8 cellular contexts compared by ENCODE assay signal in the genomic region with DNA sequence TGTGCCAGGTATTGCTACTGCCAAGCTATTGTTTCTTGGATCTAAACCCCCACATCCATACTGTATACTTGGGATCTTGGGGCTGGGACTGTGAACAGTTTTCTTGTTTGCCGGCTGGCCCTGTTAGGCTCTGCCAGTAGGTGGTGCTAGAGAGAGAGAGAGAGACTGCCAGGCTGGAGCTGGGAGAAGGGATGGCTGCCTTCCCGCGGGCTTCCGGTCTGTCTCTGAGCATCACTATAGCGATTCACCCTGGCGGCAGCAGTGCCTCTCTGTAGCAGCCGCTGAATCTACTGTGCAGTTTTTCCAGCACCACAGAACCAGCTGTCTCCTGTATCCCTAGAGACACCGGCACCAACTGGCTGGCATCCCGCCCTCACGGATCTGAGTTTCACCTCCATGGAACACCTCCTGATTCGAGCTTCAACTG.
DNase-seq lines count a peak whose midpoint lies in the region; ATAC-seq, FAIRE-seq and TF ChIP-seq lines count a peak whose summit lies in the region.

No MANE protein-coding gene starts in this region.

- FAIRE-seq in GM18507 (lab: Jason Lieb, UNC) = peak; percentile 79

- no peak overlapping the region for H3K4me3 Mint-ChIP-seq in activated T-cell treated with anti-CD3 and anti-CD28 coated beads, Interleukin-2, amount 50 U/mL, for 4 hours

- H3K4me3 ChIP-seq in OCI-LY3 (ENCODE audit: low read length) = no peak overlapping the region

- H3K27me3 Mint-ChIP-seq in activated T-cell treated with anti-CD3 and anti-CD28 coated beads, Interleukin-2, amount 50 U/mL, for 4 hours (ENCODE audit: low read depth) = no peaks in the 10 kb centered on the region

- intact Hi-C loops in posterior cingulate gyrus (cut with DNase I) = no loop called here

- TF ChIP-seq CTCF in OCI-LY3 (IDR thresholded peaks at IDR 0.05; ENCODE audit: low read depth, low read length) = peak; percentile 79

- ATAC-seq in HG03439 (IDR thresholded peaks at IDR 0.05; ENCODE audit: unreplicated experiment) = peak; percentile 70
- ATAC-seq in activated T-cell treated with anti-CD3 and anti-CD28 coated beads, Interleukin-2, amount 50 U/mL, for 4 hours = peak; percentile 37 to 65

- DNase-seq in AG08395 (ENCODE audit: low spot score) = peak; percentile 50
- DNase-seq in GM18507 (ENCODE audit: extremely low spot score, insufficient read length, low read depth) = peak; percentile 29
- DNase-seq in activated T-cell treated with anti-CD3 and anti-CD28 coated beads, Interleukin-2, amount 50 U/mL, for 4 hours = peak; percentile 38
- DNase-seq in foreskin melanocyte = peak; percentile 54
- DNase-seq in posterior cingulate gyrus = peak; percentile 19 to 91 (median 38)
- no peak for DNase-seq in NCI-H128 (lab: John Stamatoyannopoulos, UW; ENCODE audit: unreplicated experiment)

- no peaks in the 10 kb centered on the region for H3K9me3 Mint-ChIP-seq in activated T-cell treated with anti-CD3 and anti-CD28 coated beads, Interleukin-2, amount 50 U/mL, for 4 hours

- no peak overlapping the region for H3K27ac ChIP-seq in OCI-LY3 (ENCODE audit: low read length)

- no peaks in the 10 kb centered on the region for H3K36me3 ChIP-seq in OCI-LY3 (replicated peaks; ENCODE audit: low read depth, low read length)

- no peaks in the 10 kb centered on the region for H3K4me1 Mint-ChIP-seq in activated T-cell treated with anti-CD3 and anti-CD28 coated beads, Interleukin-2, amount 50 U/mL, for 4 hours (ENCODE audit: low read depth)

- H3K27me3 ChIP-seq in OCI-LY3 (ENCODE audit: low read depth, low read length) = peaks cover 4% of the 10 kb centered on the region; the same call in 1 of the 2 replicates

- peak overlapping the region; percentile 11; the same call in 1 of the 2 replicates for H3K4me2 ChIP-seq in OCI-LY3 (ENCODE audit: low read length)

- H3K9me3 ChIP-seq in OCI-LY3 (ENCODE audit: insufficient read depth, low read length) = no peaks in the 10 kb centered on the region

- no peak overlapping the region for H2AFZ ChIP-seq in OCI-LY3 (ENCODE audit: low read depth, low read length)

- H3K79me2 ChIP-seq in OCI-LY3 (ENCODE audit: low read length) = no peaks in the 10 kb centered on the region

- no peaks in the 10 kb centered on the region for H4K20me1 ChIP-seq in OCI-LY3 (ENCODE audit: insufficient read depth, low read length)

- H3K36me3 Mint-ChIP-seq in activated T-cell treated with anti-CD3 and anti-CD28 coated beads, Interleukin-2, amount 50 U/mL, for 4 hours (ENCODE audit: insufficient read depth) = no peaks in the 10 kb centered on the region

- no peaks in the 10 kb centered on the region for H3K4me1 ChIP-seq in OCI-LY3 (ENCODE audit: low read length)

- H3K9ac ChIP-seq in OCI-LY3 (ENCODE audit: low read length) = no peak overlapping the region
